20 cellular contexts compared by ENCODE assay signal in the genomic region with DNA sequence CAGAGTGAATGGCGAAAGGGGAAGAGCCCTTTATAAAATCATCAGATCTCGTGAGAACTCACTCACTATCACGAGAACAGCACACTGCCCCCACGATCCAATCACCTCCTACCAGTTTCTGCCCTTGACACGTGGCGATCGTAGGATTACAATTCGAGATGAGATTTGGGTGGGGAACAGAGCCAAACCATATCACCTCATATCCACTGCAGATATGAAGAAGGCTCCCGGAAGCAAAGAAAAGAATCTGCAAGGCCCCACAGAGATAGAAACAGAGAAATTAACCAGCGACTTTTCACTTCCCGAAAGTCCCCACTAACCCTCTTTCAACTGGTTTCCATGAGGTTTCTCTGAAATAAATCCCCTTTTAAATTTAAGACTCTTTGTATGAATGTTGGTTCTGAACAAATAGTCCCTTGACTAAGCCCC.
DNase-seq lines count a peak whose midpoint lies in the region; ATAC-seq and TF ChIP-seq lines count a peak whose summit lies in the region.
"Had no signal": no experiment of that assay in that cellular context is flagged by ENCODE, and none has a peak within 500 bp of the region (broad histone marks: within the 10 kb centered on the region; RNA-seq: fewer than 3 reads in every experiment).

No MANE protein-coding gene starts in this region.

- no peaks in the 10 kb centered on the region for H3K9me3 Mint-ChIP-seq in naive thymus-derived CD8-positive, alpha-beta T cell
- H3K9me3 Mint-ChIP-seq: activated naive CD8-positive, alpha-beta T cell treated with anti-CD3 and anti-CD28 coated beads, Interleukin-2, amount 10 ng/mL, durations not matched to agents 7 days and 5 days; CD8-positive, alpha-beta memory T cell; effector memory CD8-positive, alpha-beta T cell had no signal

- DNase-seq in GM12864 (ENCODE audit: low read depth) (peak; percentile 59), NCI-H1436 treated with DMSO at 0.1 percent for 48 hours (lab: John Stamatoyannopoulos, UW) (no peak), RKO (ENCODE audit: low spot score) (no peak)
- DNase-seq in naive thymus-derived CD8-positive, alpha-beta T cell = no peak
- DNase-seq in stimulated activated CD4-positive, alpha-beta T cell treated with anti-CD3 and anti-CD28 coated beads, Interleukin-4, amount 100 ng/mL, for 24 hours = no peak
- DNase-seq: activated CD4-positive, alpha-beta T cell treated with anti-CD3 and anti-CD28 coated beads for 36 hours; activated naive CD8-positive, alpha-beta T cell treated with anti-CD3 and anti-CD28 coated beads, Interleukin-2, amount 10 ng/mL, durations not matched to agents 7 days and 5 days; activated T-cell treated with anti-CD3 and anti-CD28 coated beads, Interleukin-2, amount 50 U/mL, for 1 hour; CD8-positive, alpha-beta memory T cell; effector memory CD8-positive, alpha-beta T cell; foreskin fibroblast; left ventricle myocardium superior; NCI-H2029; SHP77; T-helper 2 cell had no signal

- TF ChIP-seq CTCF in GM12864 (IDR thresholded peaks at IDR 0.05; ENCODE audit: low read depth, low read length, missing control alignments) = no peak

- H3K27me3 Mint-ChIP-seq in naive thymus-derived CD8-positive, alpha-beta T cell = no peaks in the 10 kb centered on the region
- H3K27me3 Mint-ChIP-seq: activated CD4-positive, alpha-beta T cell treated with anti-CD3 and anti-CD28 coated beads for 36 hours; activated naive CD8-positive, alpha-beta T cell treated with anti-CD3 and anti-CD28 coated beads, Interleukin-2, amount 10 ng/mL, durations not matched to agents 7 days and 5 days; CD8-positive, alpha-beta memory T cell; effector memory CD8-positive, alpha-beta T cell had no signal

- no peaks in the 10 kb centered on the region for H3K36me3 Mint-ChIP-seq in naive thymus-derived CD8-positive, alpha-beta T cell
- H3K36me3 Mint-ChIP-seq: activated naive CD8-positive, alpha-beta T cell treated with anti-CD3 and anti-CD28 coated beads, Interleukin-2, amount 10 ng/mL, durations not matched to agents 7 days and 5 days had no signal

- peak; percentile 74 for ATAC-seq in GM19438 (IDR thresholded peaks at IDR 0.05; ENCODE audit: low read depth, unreplicated experiment)
- ATAC-seq in HG02678 (IDR thresholded peaks at IDR 0.05; ENCODE audit: unreplicated experiment) = peak; percentile 55
- peak; percentile 63 for ATAC-seq in HG03460 (IDR thresholded peaks at IDR 0.05; ENCODE audit: unreplicated experiment)
- no peak for ATAC-seq in naive thymus-derived CD8-positive, alpha-beta T cell
- ATAC-seq: activated CD4-positive, alpha-beta T cell treated with anti-CD3 and anti-CD28 coated beads for 36 hours; effector memory CD8-positive, alpha-beta T cell; HCT116; left ventricle myocardium superior had no signal

- H3K4me3 Mint-ChIP-seq in naive thymus-derived CD8-positive, alpha-beta T cell = no peak overlapping the region
- H3K4me3 Mint-ChIP-seq: activated CD4-positive, alpha-beta T cell treated with anti-CD3 and anti-CD28 coated beads for 36 hours; activated naive CD8-positive, alpha-beta T cell treated with anti-CD3 and anti-CD28 coated beads, Interleukin-2, amount 10 ng/mL, durations not matched to agents 7 days and 5 days; CD8-positive, alpha-beta memory T cell; effector memory CD8-positive, alpha-beta T cell had no signal

- H3K27ac Mint-ChIP-seq in naive thymus-derived CD8-positive, alpha-beta T cell = no peak overlapping the region
- H3K27ac Mint-ChIP-seq: activated CD4-positive, alpha-beta T cell treated with anti-CD3 and anti-CD28 coated beads for 36 hours; activated naive CD8-positive, alpha-beta T cell treated with anti-CD3 and anti-CD28 coated beads, Interleukin-2, amount 10 ng/mL, durations not matched to agents 7 days and 5 days had no signal

- H3K4me1 Mint-ChIP-seq in naive thymus-derived CD8-positive, alpha-beta T cell = peaks cover 0 to 11% (median 4%) of the 10 kb centered on the region in 4 donors
- H3K4me1 Mint-ChIP-seq: activated naive CD8-positive, alpha-beta T cell treated with anti-CD3 and anti-CD28 coated beads, Interleukin-2, amount 10 ng/mL, durations not matched to agents 7 days and 5 days had no signal

- no peak overlapping the region for H3K4me3 ChIP-seq in GM12864 (ENCODE audit: low read depth, low read length)
- H3K4me3 ChIP-seq: prostate gland had no signal

- POLR2A ChIA-PET in naive thymus-derived CD8-positive, alpha-beta T cell (lab: Charles Lee) = no interaction called here

Comparison
In these comparisons a context has a peak if more than half of its experiments do, and no peak if none do; other contexts are left out.
1. ATAC-seq: peak in GM19438 (single experiment), HG02678 (single experiment) and HG03460 (single experiment); none in naive thymus-derived CD8-positive, alpha-beta T cell (0 of 2).